8 cellular contexts compared by ENCODE assay signal in the genomic region with DNA sequence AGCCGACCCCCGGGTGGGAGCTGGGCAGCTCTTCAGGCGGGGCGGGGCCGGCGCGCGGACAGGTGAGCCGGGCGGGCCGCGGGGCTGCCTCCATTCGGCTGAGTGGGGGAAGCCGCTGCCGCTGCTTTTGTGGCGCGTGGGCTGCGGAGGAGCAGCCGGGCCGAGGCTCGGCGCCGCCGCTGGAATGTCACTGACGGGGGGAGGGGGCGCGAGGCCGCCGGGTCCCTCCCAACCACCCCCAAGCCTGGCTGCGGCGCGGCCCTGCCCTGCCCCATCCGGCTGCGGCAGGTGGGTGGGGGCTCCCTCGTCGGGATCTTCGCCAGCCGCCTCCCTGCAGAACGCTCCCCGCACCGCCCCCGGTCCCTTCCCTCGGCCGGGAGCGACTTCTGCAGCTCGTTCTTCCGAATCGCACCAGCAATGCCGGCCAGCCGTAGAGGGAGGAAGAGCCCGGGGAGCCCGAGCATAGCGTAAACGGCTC. TPM values are rescaled to one million over a fixed set of nuclear protein-coding genes. Genes with fewer than 3 reads are reported as not detected.
DNase-seq lines count a peak whose midpoint lies in the region; ATAC-seq and FAIRE-seq lines count a peak whose summit lies in the region.

No MANE protein-coding gene starts in this region.

- H3K36me3 Mint-ChIP-seq in T-helper 17 cell (ENCODE audit: low read depth): no peaks in the 10 kb centered on the region

- no peaks in the 10 kb centered on the region for H3K27me3 Mint-ChIP-seq in T-helper 17 cell

- no peak overlapping the region for H3K4me3 Mint-ChIP-seq in T-helper 17 cell

- ATAC-seq in GM19463 (IDR thresholded peaks at IDR 0.05; ENCODE audit: unreplicated experiment) (peak; percentile 28), HG03571 (IDR thresholded peaks at IDR 0.05; ENCODE audit: unreplicated experiment) (peak; percentile 34), T-helper 17 cell (peak; percentile 20)

- no peak overlapping the region for H3K27ac Mint-ChIP-seq in T-helper 17 cell

- H3K4me1 Mint-ChIP-seq in T-helper 17 cell: peaks cover 28% of the 10 kb centered on the region

- no peak for FAIRE-seq in HTR-8/SVneo (lab: Jason Lieb, UNC)

- H3K9me3 ChIP-seq in T-helper 17 cell (ENCODE audit: control insufficient read depth, low read length, poor library complexity, severe bottlenecking): no peaks in the 10 kb centered on the region

- peak; percentile 50 for DNase-seq in DMS79 (lab: John Stamatoyannopoulos, UW)
- peak in 2 of 3 donors; percentile 43 to 46 for DNase-seq in T-helper 17 cell
- peak; percentile 38 for DNase-seq in effector CD4-positive, alpha-beta T cell
- peak; percentile 90 for DNase-seq in mesenteric fat pad (ENCODE audit: low spot score)
- DNase-seq in stimulated activated CD8-positive, alpha-beta memory T cell treated with anti-CD3 and anti-CD28 coated beads, Interleukin-4, amount 100 ng/mL, for 24 hours (ENCODE audit: low read depth): peak; percentile 39
- no peak for DNase-seq in HTR-8/SVneo (ENCODE audit: insufficient read length, low spot score)

RNA-seq across cellular contexts. Expression of a gene that starts 0.4 kb away (rescaled TPM):
- total RNA-seq in T-helper 17 cell (100 to 1,000 TPM; 734 to 740 TPM), mesenteric fat pad (361 TPM)

RNA-seq across cellular contexts. Expression of a gene that starts 48.3 kb away (rescaled TPM):
- total RNA-seq in T-helper 17 cell: 10 to 100 TPM; 14.4 to 16.2 TPM
- 19.0 TPM for total RNA-seq in mesenteric fat pad
